In the genomic region with DNA sequence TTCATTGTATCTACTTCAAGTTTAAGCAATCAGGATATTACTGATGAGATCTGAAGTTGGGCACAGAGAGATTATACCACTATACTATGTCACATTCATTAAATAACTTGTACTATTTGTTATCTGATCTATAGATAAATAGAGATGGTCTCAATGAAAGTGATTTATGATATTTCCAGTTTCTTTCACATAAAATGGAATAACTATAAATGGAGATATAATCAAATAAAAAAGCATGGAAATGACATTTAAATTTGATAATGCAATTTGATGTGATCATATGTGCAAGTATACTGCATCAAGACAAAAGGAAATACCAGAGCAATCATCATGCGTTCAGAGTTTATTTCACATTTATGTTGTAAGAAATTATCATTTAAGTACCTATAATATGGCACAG, we compare ENCODE assay signal across 3 cellular contexts.
"Had no signal": no experiment of that assay in that cellular context is flagged by ENCODE, and none has a peak within 500 bp of the region (broad histone marks: within the 10 kb centered on the region; RNA-seq: fewer than 3 reads in every experiment).

No MANE protein-coding gene starts in this region.

- H3K4me3 ChIP-seq: GM12878 had no signal

- DNase-seq: GDM1, GF-D8 had no signal

- ATAC-seq: GM12878 had no signal
